Comparison of ENCODE assay signal across 8 cellular contexts in genomic region chr12:119940881-119941280, GRCh38. TPM values are rescaled to one million over a fixed set of nuclear protein-coding genes. Genes with fewer than 3 reads are reported as not detected.
DNase-seq lines count a peak whose midpoint lies in the region; ATAC-seq and TF ChIP-seq lines count a peak whose summit lies in the region.

No MANE protein-coding gene starts in this region.

- no peaks in the 10 kb centered on the region for H3K36me3 ChIP-seq in aorta (ENCODE audit: control insufficient read depth in 1 of 2, insufficient read depth in 2 of 2, low read length in 1 of 2)

- DNase-seq in Caki2 (ENCODE audit: low read depth) (peak; percentile 92), LoVo (ENCODE audit: low spot score) (peak; percentile 96), SW480 (ENCODE audit: low spot score) (peak; percentile 94), iPS-NIHi11 (ENCODE audit: low spot score) (peak; percentile 37), OCI-M1 (lab: John Stamatoyannopoulos, UW) (no peak), omental fat pad (ENCODE audit: low spot score) (no peak), aorta (no peak)

- H3K4me1 ChIP-seq in aorta (ENCODE audit: control insufficient read depth in 1 of 2, insufficient read depth in 2 of 2, low read length in 2 of 2) = no peaks in the 10 kb centered on the region

- no peaks in the 10 kb centered on the region for H3K9me3 ChIP-seq in aorta (ENCODE audit: control insufficient read depth, low read length)

- H3K27ac ChIP-seq in aorta (ENCODE audit: low read depth in 1 of 2, low read length in 2 of 2) = no peak overlapping the region

- ATAC-seq in GM18909 (IDR thresholded peaks at IDR 0.05; ENCODE audit: poor library complexity, unreplicated experiment) = no peak
- ATAC-seq in omental fat pad (ENCODE audit: low FRiP score) = no peak
- no peak for ATAC-seq in aorta (ENCODE audit: low FRiP score)

- no peak overlapping the region for H3K4me3 ChIP-seq in aorta (ENCODE audit: low read length in 2 of 2)

- 60 to 64% methylated on average over 5 of the region's 5 CpGs for WGBS in aorta, 2 donors

- no peak for TF ChIP-seq CTCF in omental fat pad (IDR thresholded peaks at IDR 0.05)

- intact Hi-C loops in aorta (cut with DNase I) = no loop called here

- in situ Hi-C loops in Caki2 (cut with HindIII; ENCODE audit: low pct_unique_long_range_greater_than_20kb, low sequenced_read_pairs) = no loop called here

- no peaks in the 10 kb centered on the region for H3K27me3 ChIP-seq in aorta (ENCODE audit: control insufficient read depth in 1 of 2, insufficient read depth in 2 of 2, low read length in 1 of 2)

RNA-seq across cellular contexts. Expression of gene BICDL1, which starts 48.2 kb away (rescaled TPM):
- 15.9 and 21.3 TPM in 2 replicates for total RNA-seq in Caki2 (2014; rRNA removed; shearing (Covaris generic); ENCODE audit: low replicate concordance)
- 100 to 1,000 TPM in 1 of 4 donors, 10 to 100 TPM in 2, not detected in 1; 58.6 to 219 (median 61.6) TPM for total RNA-seq in omental fat pad
- total RNA-seq in aorta = 1 to 10 TPM; 1.3 to 1.7 TPM
- polyA plus RNA-seq in aorta = 1 to 10 TPM in 1 of 2 donors, under 1 TPM in 1; 0.36 to 1.4 TPM

Comparison
In these comparisons a context has a peak if more than half of its experiments do, and no peak if none do; other contexts are left out.
1. DNase-seq: peak in Caki2 (single experiment), LoVo (single experiment), SW480 (single experiment) and iPS-NIHi11 (single experiment); none in OCI-M1 (single experiment), omental fat pad (single experiment) and aorta (0 of 2).